Comparison of ENCODE assay signal across 7 cellular contexts in genomic region chr9:67723185-67723584, GRCh38.
DNase-seq lines count a peak whose midpoint lies in the region; ATAC-seq and TF ChIP-seq lines count a peak whose summit lies in the region.
"Not testable (repeated sequence)": the region's sequence is repeated elsewhere in the genome, so short reads cannot be mapped to it uniquely, and the experiment has no call there.

No MANE protein-coding gene starts in this region.

- H3K27ac Mint-ChIP-seq in naive B cell, result not testable (repeated sequence)

- intact Hi-C loops in breast epithelium (cut with DNase I; ENCODE audit: low total_unique reads); Right ventricle myocardium inferior (cut with DNase I): not testable (repeated sequence)

- H3K9ac ChIP-seq in OCI-LY3 (ENCODE audit: low read length), result not testable (repeated sequence)

- peak; percentile 24 for DNase-seq in activated T-cell treated with anti-CD3 and anti-CD28 coated beads, Interleukin-2, amount 50 U/mL, for 1 hour
- DNase-seq in breast epithelium (ENCODE audit: low spot score in 2 of 2) (peak; percentile 29 to 37), naive B cell (peak; percentile 39)
- not testable (repeated sequence) for DNase-seq in Right ventricle myocardium inferior (ENCODE audit: missing footprints)
- DNase-seq in stimulated activated CD4-positive, alpha-beta T cell treated with anti-CD3 and anti-CD28 coated beads, Interleukin-15, amount 100 ng/mL, for 24 hours, result peak; percentile 23

- not testable (repeated sequence) for H3K27ac ChIP-seq in OCI-LY3 (ENCODE audit: low read length); breast epithelium

- TF ChIP-seq POLR2A in breast epithelium (IDR thresholded peaks at IDR 0.05), result not testable (repeated sequence)

- not testable (repeated sequence) for H3K4me1 Mint-ChIP-seq in naive B cell

- H3K4me1 ChIP-seq in OCI-LY3 (ENCODE audit: low read length); breast epithelium: not testable (repeated sequence)

- not testable (repeated sequence) for H4K20me1 ChIP-seq in OCI-LY3 (ENCODE audit: insufficient read depth, low read length)

- not testable (repeated sequence) for H3K79me2 ChIP-seq in OCI-LY3 (ENCODE audit: low read length)

- not testable (repeated sequence) for H3K9me3 ChIP-seq in OCI-LY3 (ENCODE audit: insufficient read depth, low read length); breast epithelium

- TF ChIP-seq CTCF in OCI-LY3 (IDR thresholded peaks at IDR 0.05; ENCODE audit: low read depth, low read length); breast epithelium (IDR thresholded peaks at IDR 0.05): not testable (repeated sequence)

- H3K36me3 Mint-ChIP-seq in naive B cell, result not testable (repeated sequence)

- not testable (repeated sequence) for H3K36me3 ChIP-seq in OCI-LY3 (replicated peaks; ENCODE audit: low read depth, low read length); breast epithelium

- peak overlapping the region; percentile 66 to 94 (median 86) for H3K4me3 Mint-ChIP-seq in naive B cell

- not testable (repeated sequence) for H3K27me3 ChIP-seq in OCI-LY3 (ENCODE audit: low read depth, low read length); breast epithelium

- not testable (repeated sequence) for H3K27me3 Mint-ChIP-seq in naive B cell

- ATAC-seq in GM19395 (IDR thresholded peaks at IDR 0.05; ENCODE audit: unreplicated experiment) (peak; percentile 40), Right ventricle myocardium inferior (peak; percentile 11)
- ATAC-seq in naive B cell (ENCODE audit: low read depth in 2 of 2), result not testable (repeated sequence)

- peak overlapping the region; percentile 59; the same call in 1 of the 2 replicates for H3K4me3 ChIP-seq in OCI-LY3 (ENCODE audit: low read length)
- H3K4me3 ChIP-seq in breast epithelium, result peak overlapping the region; percentile 31 to 61 (median 42)

- not testable (repeated sequence) for H3K9me3 Mint-ChIP-seq in naive B cell

- H3K4me2 ChIP-seq in OCI-LY3 (ENCODE audit: low read length), result peak overlapping the region; percentile 40; the same call in 1 of the 2 replicates

- not testable (repeated sequence) for H2AFZ ChIP-seq in OCI-LY3 (ENCODE audit: low read depth, low read length)
